ENCODE assay signal across 1 cellular context in the genomic region with DNA sequence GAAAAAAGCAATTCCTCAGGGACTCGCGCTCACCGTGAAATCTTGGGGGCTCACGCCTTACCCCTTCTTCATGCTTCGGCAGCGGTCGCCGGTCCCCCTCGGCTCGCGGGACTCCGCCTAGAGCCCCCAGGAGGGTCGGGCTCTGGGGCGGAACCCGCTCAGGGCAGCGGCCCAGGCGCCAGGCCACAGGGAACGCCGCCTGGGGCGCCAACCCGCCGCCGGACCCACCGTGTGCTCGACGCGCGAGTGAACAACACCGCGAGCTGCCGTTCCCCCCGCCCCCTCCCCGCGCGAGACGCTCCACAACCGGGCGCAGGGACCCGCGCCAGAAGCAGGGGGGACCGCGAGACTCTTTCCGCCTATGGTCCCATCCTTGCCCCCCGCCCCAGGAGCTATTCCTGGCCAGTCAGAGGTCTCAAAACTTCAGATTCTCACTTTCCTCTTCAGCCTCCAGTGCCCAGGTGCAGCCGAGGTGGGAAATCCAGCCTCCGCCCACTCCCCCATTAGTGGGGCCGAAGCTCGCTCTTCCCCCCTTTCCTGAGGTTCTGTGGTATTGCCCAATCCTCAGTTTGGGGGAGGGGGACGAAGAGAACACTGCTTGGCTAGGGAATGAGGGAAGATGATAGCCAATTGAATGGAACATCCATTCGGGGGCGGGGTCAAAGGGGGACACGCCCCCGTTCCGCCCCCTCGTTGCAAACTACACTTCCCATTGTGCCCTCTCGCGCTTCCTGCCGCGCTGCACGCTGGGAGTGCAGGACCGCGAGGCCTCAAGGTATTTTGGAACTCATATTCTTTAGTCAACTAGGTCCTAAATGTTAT.
TF ChIP-seq lines count a peak whose summit lies in the region.

A gene (minus strand): TSS at position 265 of the 822 bp plus-strand sequence. CDS start 52,069 bp downstream, outside the sequence.

TF ChIP-seq in HepG2, 621 proteins besides CTCF, POLR2A, EP300 and RAD21 (continued from another document and continues in another):
- TF ChIP-seq, protein P1, sequence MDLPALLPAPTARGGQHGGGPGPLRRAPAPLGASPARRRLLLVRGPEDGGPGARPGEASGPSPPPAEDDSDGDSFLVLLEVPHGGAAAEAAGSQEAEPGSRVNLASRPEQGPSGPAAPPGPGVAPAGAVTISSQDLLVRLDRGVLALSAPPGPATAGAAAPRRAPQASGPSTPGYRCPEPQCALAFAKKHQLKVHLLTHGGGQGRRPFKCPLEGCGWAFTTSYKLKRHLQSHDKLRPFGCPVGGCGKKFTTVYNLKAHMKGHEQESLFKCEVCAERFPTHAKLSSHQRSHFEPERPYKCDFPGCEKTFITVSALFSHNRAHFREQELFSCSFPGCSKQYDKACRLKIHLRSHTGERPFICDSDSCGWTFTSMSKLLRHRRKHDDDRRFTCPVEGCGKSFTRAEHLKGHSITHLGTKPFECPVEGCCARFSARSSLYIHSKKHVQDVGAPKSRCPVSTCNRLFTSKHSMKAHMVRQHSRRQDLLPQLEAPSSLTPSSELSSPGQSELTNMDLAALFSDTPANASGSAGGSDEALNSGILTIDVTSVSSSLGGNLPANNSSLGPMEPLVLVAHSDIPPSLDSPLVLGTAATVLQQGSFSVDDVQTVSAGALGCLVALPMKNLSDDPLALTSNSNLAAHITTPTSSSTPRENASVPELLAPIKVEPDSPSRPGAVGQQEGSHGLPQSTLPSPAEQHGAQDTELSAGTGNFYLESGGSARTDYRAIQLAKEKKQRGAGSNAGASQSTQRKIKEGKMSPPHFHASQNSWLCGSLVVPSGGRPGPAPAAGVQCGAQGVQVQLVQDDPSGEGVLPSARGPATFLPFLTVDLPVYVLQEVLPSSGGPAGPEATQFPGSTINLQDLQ (CRISPR knock-in tag; IDR thresholded peaks at IDR 0.05), result no peak
- TF ChIP-seq PCBP1 (IDR thresholded peaks at IDR 0.05; ENCODE audit: borderline replicate concordance, low read depth, low read length) (no peak), FOXC1 (CRISPR knock-in tag; IDR thresholded peaks at IDR 0.05; ENCODE audit: borderline replicate concordance) (no peak; the same call in 1 of the 2 replicates), HOXA3 (CRISPR knock-in tag; IDR thresholded peaks at IDR 0.05) (no peak; the same call in 1 of the 2 replicates), SNAPC2 (CRISPR knock-in tag; IDR thresholded peaks at IDR 0.05) (no peak), ETV6 (CRISPR knock-in tag; conservative IDR thresholded peaks at IDR 0.05) (no peak), PRMT3 (CRISPR knock-in tag; IDR thresholded peaks at IDR 0.05; ENCODE audit: borderline replicate concordance, low read depth) (no peak), ZNF619 (CRISPR knock-in tag; IDR thresholded peaks at IDR 0.05) (peak; percentile 56; the same call in 1 of the 2 replicates), ZNF768 (CRISPR knock-in tag; IDR thresholded peaks at IDR 0.05) (no peak; the same call in 1 of the 2 replicates), HDAC1 (CRISPR knock-in tag; IDR thresholded peaks at IDR 0.05) (peak; percentile 40), HNF4G (IDR thresholded peaks at IDR 0.05; ENCODE audit: borderline replicate concordance, low read depth, low read length) (no peak), HNF4G (CRISPR knock-in tag; IDR thresholded peaks at IDR 0.05; ENCODE audit: borderline replicate concordance, low read depth) (no peak), HNRNPL (IDR thresholded peaks at IDR 0.05; ENCODE audit: low read depth, low read length) (no peak), ZNF343 (CRISPR knock-in tag; IDR thresholded peaks at IDR 0.05) (no peak; the same call in 1 of the 2 replicates), THAP11 (CRISPR knock-in tag; IDR thresholded peaks at IDR 0.05) (peak; percentile 98), TEAD3 (CRISPR knock-in tag; optimal IDR thresholded peaks at IDR 0.05; ENCODE audit: borderline replicate concordance) (peak; percentile 38), ZNF101 (CRISPR knock-in tag; IDR thresholded peaks at IDR 0.05; ENCODE audit: borderline replicate concordance, low read depth) (no peak), FOXM1 (CRISPR knock-in tag; IDR thresholded peaks at IDR 0.05) (no peak), ISL2 (CRISPR knock-in tag; IDR thresholded peaks at IDR 0.05) (0 out of 2 replicates have a peak, but pooled peaks have one; percentile 26), NFE2L1 (CRISPR knock-in tag; IDR thresholded peaks at IDR 0.05; ENCODE audit: borderline replicate concordance) (no peak), PITX1 (CRISPR knock-in tag; IDR thresholded peaks at IDR 0.05) (peak; percentile 50; the same call in 1 of the 2 replicates), CHCHD3 (CRISPR knock-in tag; IDR thresholded peaks at IDR 0.05) (no peak), ZNF713 (CRISPR knock-in tag; IDR thresholded peaks at IDR 0.05) (0 out of 2 replicates have a peak, but pooled peaks have one; percentile 48), ZNF570 (CRISPR knock-in tag; IDR thresholded peaks at IDR 0.05; ENCODE audit: borderline replicate concordance) (no peak)
- TF ChIP-seq, protein P2, sequence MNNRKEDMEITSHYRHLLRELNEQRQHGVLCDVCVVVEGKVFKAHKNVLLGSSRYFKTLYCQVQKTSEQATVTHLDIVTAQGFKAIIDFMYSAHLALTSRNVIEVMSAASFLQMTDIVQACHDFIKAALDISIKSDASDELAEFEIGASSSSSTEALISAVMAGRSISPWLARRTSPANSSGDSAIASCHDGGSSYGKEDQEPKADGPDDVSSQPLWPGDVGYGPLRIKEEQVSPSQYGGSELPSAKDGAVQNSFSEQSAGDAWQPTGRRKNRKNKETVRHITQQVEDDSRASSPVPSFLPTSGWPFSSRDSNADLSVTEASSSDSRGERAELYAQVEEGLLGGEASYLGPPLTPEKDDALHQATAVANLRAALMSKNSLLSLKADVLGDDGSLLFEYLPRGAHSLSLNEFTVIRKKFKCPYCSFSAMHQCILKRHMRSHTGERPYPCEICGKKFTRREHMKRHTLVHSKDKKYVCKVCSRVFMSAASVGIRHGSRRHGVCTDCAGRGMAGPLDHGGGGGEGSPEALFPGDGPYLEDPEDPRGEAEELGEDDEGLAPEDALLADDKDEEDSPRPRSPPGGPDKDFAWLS (CRISPR knock-in tag; IDR thresholded peaks at IDR 0.05; ENCODE audit: borderline replicate concordance), result no peak
- TF ChIP-seq, protein P3, sequence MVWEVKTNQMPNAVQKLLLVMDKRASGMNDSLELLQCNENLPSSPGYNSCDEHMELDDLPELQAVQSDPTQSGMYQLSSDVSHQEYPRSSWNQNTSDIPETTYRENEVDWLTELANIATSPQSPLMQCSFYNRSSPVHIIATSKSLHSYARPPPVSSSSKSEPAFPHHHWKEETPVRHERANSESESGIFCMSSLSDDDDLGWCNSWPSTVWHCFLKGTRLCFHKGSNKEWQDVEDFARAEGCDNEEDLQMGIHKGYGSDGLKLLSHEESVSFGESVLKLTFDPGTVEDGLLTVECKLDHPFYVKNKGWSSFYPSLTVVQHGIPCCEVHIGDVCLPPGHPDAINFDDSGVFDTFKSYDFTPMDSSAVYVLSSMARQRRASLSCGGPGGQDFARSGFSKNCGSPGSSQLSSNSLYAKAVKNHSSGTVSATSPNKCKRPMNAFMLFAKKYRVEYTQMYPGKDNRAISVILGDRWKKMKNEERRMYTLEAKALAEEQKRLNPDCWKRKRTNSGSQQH (CRISPR knock-in tag; IDR thresholded peaks at IDR 0.05; ENCODE audit: low read depth), result no peak
- TF ChIP-seq, protein P4, sequence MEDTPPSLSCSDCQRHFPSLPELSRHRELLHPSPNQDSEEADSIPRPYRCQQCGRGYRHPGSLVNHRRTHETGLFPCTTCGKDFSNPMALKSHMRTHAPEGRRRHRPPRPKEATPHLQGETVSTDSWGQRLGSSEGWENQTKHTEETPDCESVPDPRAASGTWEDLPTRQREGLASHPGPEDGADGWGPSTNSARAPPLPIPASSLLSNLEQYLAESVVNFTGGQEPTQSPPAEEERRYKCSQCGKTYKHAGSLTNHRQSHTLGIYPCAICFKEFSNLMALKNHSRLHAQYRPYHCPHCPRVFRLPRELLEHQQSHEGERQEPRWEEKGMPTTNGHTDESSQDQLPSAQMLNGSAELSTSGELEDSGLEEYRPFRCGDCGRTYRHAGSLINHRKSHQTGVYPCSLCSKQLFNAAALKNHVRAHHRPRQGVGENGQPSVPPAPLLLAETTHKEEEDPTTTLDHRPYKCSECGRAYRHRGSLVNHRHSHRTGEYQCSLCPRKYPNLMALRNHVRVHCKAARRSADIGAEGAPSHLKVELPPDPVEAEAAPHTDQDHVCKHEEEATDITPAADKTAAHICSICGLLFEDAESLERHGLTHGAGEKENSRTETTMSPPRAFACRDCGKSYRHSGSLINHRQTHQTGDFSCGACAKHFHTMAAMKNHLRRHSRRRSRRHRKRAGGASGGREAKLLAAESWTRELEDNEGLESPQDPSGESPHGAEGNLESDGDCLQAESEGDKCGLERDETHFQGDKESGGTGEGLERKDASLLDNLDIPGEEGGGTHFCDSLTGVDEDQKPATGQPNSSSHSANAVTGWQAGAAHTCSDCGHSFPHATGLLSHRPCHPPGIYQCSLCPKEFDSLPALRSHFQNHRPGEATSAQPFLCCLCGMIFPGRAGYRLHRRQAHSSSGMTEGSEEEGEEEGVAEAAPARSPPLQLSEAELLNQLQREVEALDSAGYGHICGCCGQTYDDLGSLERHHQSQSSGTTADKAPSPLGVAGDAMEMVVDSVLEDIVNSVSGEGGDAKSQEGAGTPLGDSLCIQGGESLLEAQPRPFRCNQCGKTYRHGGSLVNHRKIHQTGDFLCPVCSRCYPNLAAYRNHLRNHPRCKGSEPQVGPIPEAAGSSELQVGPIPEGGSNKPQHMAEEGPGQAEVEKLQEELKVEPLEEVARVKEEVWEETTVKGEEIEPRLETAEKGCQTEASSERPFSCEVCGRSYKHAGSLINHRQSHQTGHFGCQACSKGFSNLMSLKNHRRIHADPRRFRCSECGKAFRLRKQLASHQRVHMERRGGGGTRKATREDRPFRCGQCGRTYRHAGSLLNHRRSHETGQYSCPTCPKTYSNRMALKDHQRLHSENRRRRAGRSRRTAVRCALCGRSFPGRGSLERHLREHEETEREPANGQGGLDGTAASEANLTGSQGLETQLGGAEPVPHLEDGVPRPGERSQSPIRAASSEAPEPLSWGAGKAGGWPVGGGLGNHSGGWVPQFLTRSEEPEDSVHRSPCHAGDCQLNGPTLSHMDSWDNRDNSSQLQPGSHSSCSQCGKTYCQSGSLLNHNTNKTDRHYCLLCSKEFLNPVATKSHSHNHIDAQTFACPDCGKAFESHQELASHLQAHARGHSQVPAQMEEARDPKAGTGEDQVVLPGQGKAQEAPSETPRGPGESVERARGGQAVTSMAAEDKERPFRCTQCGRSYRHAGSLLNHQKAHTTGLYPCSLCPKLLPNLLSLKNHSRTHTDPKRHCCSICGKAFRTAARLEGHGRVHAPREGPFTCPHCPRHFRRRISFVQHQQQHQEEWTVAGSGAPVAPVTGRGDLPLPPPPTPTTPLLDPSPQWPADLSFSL (CRISPR knock-in tag; IDR thresholded peaks at IDR 0.05), result no peak
- TF ChIP-seq, protein P5, sequence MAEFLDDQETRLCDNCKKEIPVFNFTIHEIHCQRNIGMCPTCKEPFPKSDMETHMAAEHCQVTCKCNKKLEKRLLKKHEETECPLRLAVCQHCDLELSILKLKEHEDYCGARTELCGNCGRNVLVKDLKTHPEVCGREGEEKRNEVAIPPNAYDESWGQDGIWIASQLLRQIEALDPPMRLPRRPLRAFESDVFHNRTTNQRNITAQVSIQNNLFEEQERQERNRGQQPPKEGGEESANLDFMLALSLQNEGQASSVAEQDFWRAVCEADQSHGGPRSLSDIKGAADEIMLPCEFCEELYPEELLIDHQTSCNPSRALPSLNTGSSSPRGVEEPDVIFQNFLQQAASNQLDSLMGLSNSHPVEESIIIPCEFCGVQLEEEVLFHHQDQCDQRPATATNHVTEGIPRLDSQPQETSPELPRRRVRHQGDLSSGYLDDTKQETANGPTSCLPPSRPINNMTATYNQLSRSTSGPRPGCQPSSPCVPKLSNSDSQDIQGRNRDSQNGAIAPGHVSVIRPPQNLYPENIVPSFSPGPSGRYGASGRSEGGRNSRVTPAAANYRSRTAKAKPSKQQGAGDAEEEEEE (CRISPR knock-in tag; IDR thresholded peaks at IDR 0.05; ENCODE audit: borderline replicate concordance), result no peak
- TF ChIP-seq, protein P6, sequence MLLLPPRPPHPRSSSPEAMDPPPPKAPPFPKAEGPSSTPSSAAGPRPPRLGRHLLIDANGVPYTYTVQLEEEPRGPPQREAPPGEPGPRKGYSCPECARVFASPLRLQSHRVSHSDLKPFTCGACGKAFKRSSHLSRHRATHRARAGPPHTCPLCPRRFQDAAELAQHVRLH (CRISPR knock-in tag; IDR thresholded peaks at IDR 0.05; ENCODE audit: borderline replicate concordance, low read depth), result no peak
- TF ChIP-seq, protein P7, sequence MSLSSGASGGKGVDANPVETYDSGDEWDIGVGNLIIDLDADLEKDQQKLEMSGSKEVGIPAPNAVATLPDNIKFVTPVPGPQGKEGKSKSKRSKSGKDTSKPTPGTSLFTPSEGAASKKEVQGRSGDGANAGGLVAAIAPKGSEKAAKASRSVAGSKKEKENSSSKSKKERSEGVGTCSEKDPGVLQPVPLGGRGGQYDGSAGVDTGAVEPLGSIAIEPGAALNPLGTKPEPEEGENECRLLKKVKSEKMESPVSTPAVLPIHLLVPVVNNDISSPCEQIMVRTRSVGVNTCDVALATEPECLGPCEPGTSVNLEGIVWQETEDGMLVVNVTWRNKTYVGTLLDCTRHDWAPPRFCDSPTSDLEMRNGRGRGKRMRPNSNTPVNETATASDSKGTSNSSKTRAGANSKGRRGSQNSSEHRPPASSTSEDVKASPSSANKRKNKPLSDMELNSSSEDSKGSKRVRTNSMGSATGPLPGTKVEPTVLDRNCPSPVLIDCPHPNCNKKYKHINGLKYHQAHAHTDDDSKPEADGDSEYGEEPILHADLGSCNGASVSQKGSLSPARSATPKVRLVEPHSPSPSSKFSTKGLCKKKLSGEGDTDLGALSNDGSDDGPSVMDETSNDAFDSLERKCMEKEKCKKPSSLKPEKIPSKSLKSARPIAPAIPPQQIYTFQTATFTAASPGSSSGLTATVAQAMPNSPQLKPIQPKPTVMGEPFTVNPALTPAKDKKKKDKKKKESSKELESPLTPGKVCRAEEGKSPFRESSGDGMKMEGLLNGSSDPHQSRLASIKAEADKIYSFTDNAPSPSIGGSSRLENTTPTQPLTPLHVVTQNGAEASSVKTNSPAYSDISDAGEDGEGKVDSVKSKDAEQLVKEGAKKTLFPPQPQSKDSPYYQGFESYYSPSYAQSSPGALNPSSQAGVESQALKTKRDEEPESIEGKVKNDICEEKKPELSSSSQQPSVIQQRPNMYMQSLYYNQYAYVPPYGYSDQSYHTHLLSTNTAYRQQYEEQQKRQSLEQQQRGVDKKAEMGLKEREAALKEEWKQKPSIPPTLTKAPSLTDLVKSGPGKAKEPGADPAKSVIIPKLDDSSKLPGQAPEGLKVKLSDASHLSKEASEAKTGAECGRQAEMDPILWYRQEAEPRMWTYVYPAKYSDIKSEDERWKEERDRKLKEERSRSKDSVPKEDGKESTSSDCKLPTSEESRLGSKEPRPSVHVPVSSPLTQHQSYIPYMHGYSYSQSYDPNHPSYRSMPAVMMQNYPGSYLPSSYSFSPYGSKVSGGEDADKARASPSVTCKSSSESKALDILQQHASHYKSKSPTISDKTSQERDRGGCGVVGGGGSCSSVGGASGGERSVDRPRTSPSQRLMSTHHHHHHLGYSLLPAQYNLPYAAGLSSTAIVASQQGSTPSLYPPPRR (CRISPR knock-in tag; IDR thresholded peaks at IDR 0.05; ENCODE audit: borderline replicate concordance), result no peak
- TF ChIP-seq, protein P8, sequence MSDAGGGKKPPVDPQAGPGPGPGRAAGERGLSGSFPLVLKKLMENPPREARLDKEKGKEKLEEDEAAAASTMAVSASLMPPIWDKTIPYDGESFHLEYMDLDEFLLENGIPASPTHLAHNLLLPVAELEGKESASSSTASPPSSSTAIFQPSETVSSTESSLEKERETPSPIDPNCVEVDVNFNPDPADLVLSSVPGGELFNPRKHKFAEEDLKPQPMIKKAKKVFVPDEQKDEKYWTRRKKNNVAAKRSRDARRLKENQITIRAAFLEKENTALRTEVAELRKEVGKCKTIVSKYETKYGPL (CRISPR knock-in tag; IDR thresholded peaks at IDR 0.05), result no peak
